ENCODE assay signal across 8 cellular contexts in the genomic region with DNA sequence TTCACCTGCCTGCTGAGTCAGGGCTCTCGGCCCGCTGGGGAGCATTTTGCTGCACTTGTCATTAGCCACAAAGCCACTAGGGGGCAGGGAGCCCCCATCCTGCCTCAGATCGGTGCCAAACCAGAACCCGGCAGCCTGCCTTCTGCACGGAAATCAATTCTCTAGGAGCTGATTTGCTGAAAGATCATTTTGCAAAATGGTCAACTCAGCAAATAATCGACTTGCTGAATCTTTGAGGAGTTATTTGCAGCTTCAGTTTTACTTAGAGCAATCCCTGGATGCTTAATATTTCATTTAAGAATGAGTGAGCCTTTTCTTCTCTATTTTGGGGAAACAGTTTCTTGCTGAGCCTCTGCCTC. TPM values are rescaled to one million over a fixed set of nuclear protein-coding genes. Genes with fewer than 3 reads are reported as not detected.
DNase-seq lines count a peak whose midpoint lies in the region; ATAC-seq and TF ChIP-seq lines count a peak whose summit lies in the region.

No MANE protein-coding gene starts in this region.

- H3K9me3 Mint-ChIP-seq in natural killer cell treated with Interleukin-12 subunit alpha and Interleukin-12 subunit beta and Interleukin-15 and Interleukin-18, amount 100 ng/mL, for 72 hours = no peaks in the 10 kb centered on the region
- no peaks in the 10 kb centered on the region for H3K9me3 Mint-ChIP-seq in stimulated activated naive B cell treated with anti-CD40 and anti-IgM and Interleukin-4, amounts not matched to agents 10 μg/mL and 1 μg/mL and 100 μg/mL, for 72 hours

- H3K4me1 Mint-ChIP-seq in natural killer cell treated with Interleukin-12 subunit alpha and Interleukin-12 subunit beta and Interleukin-15 and Interleukin-18, amount 100 ng/mL, for 72 hours (ENCODE audit: low read depth in 2 of 2) = peaks cover 55 to 59% of the 10 kb centered on the region in 2 donors
- H3K4me1 Mint-ChIP-seq in stimulated activated naive B cell treated with anti-CD40 and anti-IgM and Interleukin-4, amounts not matched to agents 10 μg/mL and 1 μg/mL and 100 μg/mL, for 72 hours = peaks cover 36 to 44% of the 10 kb centered on the region in 2 donors

- no peak overlapping the region for H3K27ac ChIP-seq in C4-2B

- TF ChIP-seq CTCF in C4-2B (conservative IDR thresholded peaks at IDR 0.05) = peak; percentile 99

- H3K9me3 ChIP-seq in NT2/D1 (ENCODE audit: insufficient read depth, low read length) = no peaks in the 10 kb centered on the region

- peaks cover 5% of the 10 kb centered on the region for H3K4me1 ChIP-seq in NT2/D1 (ENCODE audit: insufficient read depth, insufficient read length)

- H3K4me3 ChIP-seq in NT2/D1 (ENCODE audit: insufficient read length, low read depth) = no peak overlapping the region

- peaks cover 42% of the 10 kb centered on the region for H3K27me3 ChIP-seq in NT2/D1 (ENCODE audit: insufficient read depth, insufficient read length)

- peak overlapping the region; percentile 98 for H3K4me3 Mint-ChIP-seq in natural killer cell treated with Interleukin-12 subunit alpha and Interleukin-12 subunit beta and Interleukin-15 and Interleukin-18, amount 100 ng/mL, for 72 hours
- no peak overlapping the region for H3K4me3 Mint-ChIP-seq in stimulated activated naive B cell treated with anti-CD40 and anti-IgM and Interleukin-4, amounts not matched to agents 10 μg/mL and 1 μg/mL and 100 μg/mL, for 72 hours

- H3K36me3 ChIP-seq in NT2/D1 (ENCODE audit: insufficient read depth, insufficient read length, low read length) = no peaks in the 10 kb centered on the region

- ATAC-seq in GM19328 (IDR thresholded peaks at IDR 0.05; ENCODE audit: unreplicated experiment) = peak; percentile 50
- peak; percentile 78 for ATAC-seq in esophagus mucosa
- ATAC-seq in natural killer cell treated with Interleukin-12 subunit alpha and Interleukin-12 subunit beta and Interleukin-15 and Interleukin-18, amount 100 ng/mL, for 72 hours = peak; percentile 68 to 84
- peak; percentile 81 to 84 for ATAC-seq in stimulated activated naive B cell treated with anti-CD40 and anti-IgM and Interleukin-4, amounts not matched to agents 10 μg/mL and 1 μg/mL and 100 μg/mL, for 72 hours (replicated peaks)

- no peaks in the 10 kb centered on the region for H3K27me3 Mint-ChIP-seq in natural killer cell treated with Interleukin-12 subunit alpha and Interleukin-12 subunit beta and Interleukin-15 and Interleukin-18, amount 100 ng/mL, for 72 hours
- H3K27me3 Mint-ChIP-seq in stimulated activated naive B cell treated with anti-CD40 and anti-IgM and Interleukin-4, amounts not matched to agents 10 μg/mL and 1 μg/mL and 100 μg/mL, for 72 hours = peaks cover 36 to 56% of the 10 kb centered on the region in 2 donors

- peaks cover under 1% of the 10 kb centered on the region for H3K36me3 Mint-ChIP-seq in natural killer cell treated with Interleukin-12 subunit alpha and Interleukin-12 subunit beta and Interleukin-15 and Interleukin-18, amount 100 ng/mL, for 72 hours
- no peaks in the 10 kb centered on the region for H3K36me3 Mint-ChIP-seq in stimulated activated naive B cell treated with anti-CD40 and anti-IgM and Interleukin-4, amounts not matched to agents 10 μg/mL and 1 μg/mL and 100 μg/mL, for 72 hours

- DNase-seq in HT-29 (ENCODE audit: low spot score) (peak; percentile 91), NT2/D1 (ENCODE audit: low read depth, low spot score) (peak; percentile 67)
- peak; percentile 90 for DNase-seq in activated CD8-positive, alpha-beta memory T cell treated with anti-CD3 and anti-CD28 coated beads, Interleukin-2, amount 50 U/mL, for 48 hours
- DNase-seq in natural killer cell treated with Interleukin-12 subunit alpha and Interleukin-12 subunit beta and Interleukin-15 and Interleukin-18, amount 100 ng/mL, for 72 hours (ENCODE audit: low spot score) = peak; percentile 89
- DNase-seq in stimulated activated naive B cell treated with anti-CD40 and anti-IgM and Interleukin-4, amounts not matched to agents 10 μg/mL and 1 μg/mL and 100 μg/mL, for 72 hours = peak; percentile 57

- H3K27ac Mint-ChIP-seq in natural killer cell treated with Interleukin-12 subunit alpha and Interleukin-12 subunit beta and Interleukin-15 and Interleukin-18, amount 100 ng/mL, for 72 hours = peak overlapping the region; percentile 91 to 96
- H3K27ac Mint-ChIP-seq in stimulated activated naive B cell treated with anti-CD40 and anti-IgM and Interleukin-4, amounts not matched to agents 10 μg/mL and 1 μg/mL and 100 μg/mL, for 72 hours = peak overlapping the region; percentile 1

- H3K9ac ChIP-seq in NT2/D1 (ENCODE audit: insufficient read length, low read depth) = no peak overlapping the region

RNA-seq across cellular contexts. Expression of a gene that starts 1.7 kb away (rescaled TPM):
- not detected in 2 replicates for total RNA-seq in HT-29 (2014; rRNA removed; shearing (Covaris generic))
- total RNA-seq in esophagus mucosa = 1.6 TPM
- total RNA-seq in natural killer cell treated with Interleukin-12 subunit alpha and Interleukin-12 subunit beta and Interleukin-15 and Interleukin-18, amount 100 ng/mL, for 72 hours = 10 to 100 TPM; 10.2 to 13.7 TPM
